In genomic region chr2:64207573-64207972, GRCh38 we compare ENCODE assay signal across 25 cellular contexts.
DNase-seq lines count a peak whose midpoint lies in the region; ATAC-seq, FAIRE-seq and TF ChIP-seq lines count a peak whose summit lies in the region.
"Had no signal": no experiment of that assay in that cellular context is flagged by ENCODE, and none has a peak within 500 bp of the region (broad histone marks: within the 10 kb centered on the region; RNA-seq: fewer than 3 reads in every experiment).

No MANE protein-coding gene starts in this region.

- H3K27ac ChIP-seq in neutrophil, result peak overlapping the region; percentile 28
- H3K27ac ChIP-seq: ovary, tibial artery, vagina had no signal

- TF ChIP-seq CTCF in neutrophil (IDR thresholded peaks at IDR 0.05), result no peak
- no peak for TF ChIP-seq CTCF in foreskin fibroblast (IDR thresholded peaks at IDR 0.05; ENCODE audit: low read depth, low read length)

- H3K36me3 Mint-ChIP-seq in activated CD4-positive, alpha-beta memory T cell treated with anti-CD3 and anti-CD28 coated beads for 36 hours, result no peaks in the 10 kb centered on the region
- H3K36me3 Mint-ChIP-seq in activated CD4-positive, alpha-beta memory T cell treated with anti-CD3 and anti-CD28 coated beads, Interleukin-2, amount 10 ng/mL, durations not matched to agents 7 days and 5 days (ENCODE audit: low read depth), result peaks cover 11% of the 10 kb centered on the region
- peaks cover 2% of the 10 kb centered on the region for H3K36me3 Mint-ChIP-seq in T-helper 17 cell (ENCODE audit: low read depth)
- H3K36me3 Mint-ChIP-seq: WTC11 had no signal

- POLR2A ChIA-PET in activated CD4-positive, alpha-beta memory T cell treated with anti-CD3 and anti-CD28 coated beads for 36 hours (lab: Charles Lee), result no interaction called here
- POLR2A ChIA-PET in activated CD4-positive, alpha-beta memory T cell treated with anti-CD3 and anti-CD28 coated beads, Interleukin-2, amount 10 ng/mL, durations not matched to agents 7 days and 5 days (lab: Charles Lee), result no interaction called here

- H3K4me3 ChIP-seq in neutrophil (ENCODE audit: low read depth in 1 of 2, low read length in 1 of 2) (no peak overlapping the region), foreskin fibroblast (ENCODE audit: low read depth in 1 of 2, low read length in 2 of 2) (no peak overlapping the region)
- H3K4me3 ChIP-seq: HAP-1, ovary, tibial artery, vagina had no signal

- H3K27ac Mint-ChIP-seq in activated CD4-positive, alpha-beta memory T cell treated with anti-CD3 and anti-CD28 coated beads for 36 hours, result peak overlapping the region; percentile 28
- no peak overlapping the region for H3K27ac Mint-ChIP-seq in activated CD4-positive, alpha-beta memory T cell treated with anti-CD3 and anti-CD28 coated beads, Interleukin-2, amount 10 ng/mL, durations not matched to agents 7 days and 5 days
- peak overlapping the region; percentile 100 for H3K27ac Mint-ChIP-seq in T-helper 17 cell
- H3K27ac Mint-ChIP-seq: WTC11 had no signal

- intact Hi-C loops in activated CD4-positive, alpha-beta memory T cell treated with anti-CD3 and anti-CD28 coated beads for 36 hours (cut with micrococcal nuclease), result no loop called here

- CTCF ChIA-PET in activated CD4-positive, alpha-beta memory T cell treated with anti-CD3 and anti-CD28 coated beads for 36 hours (lab: Charles Lee), result no interaction called here
- CTCF ChIA-PET in activated CD4-positive, alpha-beta memory T cell treated with anti-CD3 and anti-CD28 coated beads, Interleukin-2, amount 10 ng/mL, durations not matched to agents 7 days and 5 days (lab: Charles Lee), result no interaction called here

- peaks cover 81% of the 10 kb centered on the region for H3K4me1 Mint-ChIP-seq in activated CD4-positive, alpha-beta memory T cell treated with anti-CD3 and anti-CD28 coated beads for 36 hours (ENCODE audit: low read depth)
- peaks cover 67% of the 10 kb centered on the region for H3K4me1 Mint-ChIP-seq in activated CD4-positive, alpha-beta memory T cell treated with anti-CD3 and anti-CD28 coated beads, Interleukin-2, amount 10 ng/mL, durations not matched to agents 7 days and 5 days
- H3K4me1 Mint-ChIP-seq in T-helper 17 cell, result peaks cover 28% of the 10 kb centered on the region

- DNase-seq in activated CD4-positive, alpha-beta memory T cell treated with anti-CD3 and anti-CD28 coated beads for 36 hours, result no peak
- no peak for DNase-seq in activated CD4-positive, alpha-beta memory T cell treated with anti-CD3 and anti-CD28 coated beads, Interleukin-2, amount 10 ng/mL, durations not matched to agents 7 days and 5 days
- DNase-seq in GM12891 (ENCODE audit: insufficient read length, low spot score) (no peak), T-helper 17 cell (no peak), foreskin fibroblast (no peak), HT-29 (ENCODE audit: low spot score) (no peak)
- DNase-seq: activated CD8-positive, alpha-beta memory T cell treated with anti-CD3 and anti-CD28 coated beads, Interleukin-2, amount 50 U/mL, for 4 hours; EL; head of caudate nucleus; NCI-H1436 treated with DMSO at 0.1 percent for 48 hours; NCI-H2107; NCI-H774; ovary; stimulated activated CD4-positive, alpha-beta T cell treated with anti-CD3 and anti-CD28 coated beads, Interleukin-15, amount 100 ng/mL, for 24 hours; tibial artery had no signal

- H3K4me1 ChIP-seq in neutrophil (ENCODE audit: control insufficient read depth in 1 of 2, insufficient read depth in 1 of 2, low read depth in 1 of 2, low read length in 1 of 2), result peaks cover 57 to 70% of the 10 kb centered on the region in 2 experiments

- no peaks in the 10 kb centered on the region for H3K9me3 Mint-ChIP-seq in activated CD4-positive, alpha-beta memory T cell treated with anti-CD3 and anti-CD28 coated beads for 36 hours
- no peaks in the 10 kb centered on the region for H3K9me3 Mint-ChIP-seq in activated CD4-positive, alpha-beta memory T cell treated with anti-CD3 and anti-CD28 coated beads, Interleukin-2, amount 10 ng/mL, durations not matched to agents 7 days and 5 days
- H3K9me3 Mint-ChIP-seq: central memory CD8-positive, alpha-beta T cell had no signal

- peak; percentile 66 for FAIRE-seq in GM12891 (lab: Jason Lieb, UNC)
- FAIRE-seq: HepG2, islet of Langerhans had no signal

- TF ChIP-seq POLR2A in GM12891 (IDR thresholded peaks at IDR 0.05; ENCODE audit: low read depth, low read length), result no peak

- no peak overlapping the region for H3K4me3 Mint-ChIP-seq in activated CD4-positive, alpha-beta memory T cell treated with anti-CD3 and anti-CD28 coated beads for 36 hours
- no peak overlapping the region for H3K4me3 Mint-ChIP-seq in activated CD4-positive, alpha-beta memory T cell treated with anti-CD3 and anti-CD28 coated beads, Interleukin-2, amount 10 ng/mL, durations not matched to agents 7 days and 5 days
- H3K4me3 Mint-ChIP-seq in T-helper 17 cell, result no peak overlapping the region
- H3K4me3 Mint-ChIP-seq: central memory CD8-positive, alpha-beta T cell; WTC11 had no signal

- ATAC-seq in T-helper 17 cell (peak; percentile 64), GM21529 (IDR thresholded peaks at IDR 0.05; ENCODE audit: unreplicated experiment) (no peak)
- ATAC-seq: esophagus mucosa, HepG2, left lobe of liver, WTC11 had no signal

- H3K9me3 ChIP-seq in T-helper 17 cell (ENCODE audit: control insufficient read depth, low read length, poor library complexity, severe bottlenecking), result no peaks in the 10 kb centered on the region
- H3K9me3 ChIP-seq in neutrophil, result no peaks in the 10 kb centered on the region
- H3K9me3 ChIP-seq: HAP-1, ovary, tibial artery, vagina had no signal

- no peaks in the 10 kb centered on the region for H3K27me3 Mint-ChIP-seq in activated CD4-positive, alpha-beta memory T cell treated with anti-CD3 and anti-CD28 coated beads for 36 hours
- no peaks in the 10 kb centered on the region for H3K27me3 Mint-ChIP-seq in activated CD4-positive, alpha-beta memory T cell treated with anti-CD3 and anti-CD28 coated beads, Interleukin-2, amount 10 ng/mL, durations not matched to agents 7 days and 5 days
- H3K27me3 Mint-ChIP-seq in T-helper 17 cell, result no peaks in the 10 kb centered on the region
- H3K27me3 Mint-ChIP-seq: central memory CD8-positive, alpha-beta T cell had no signal

- no peaks in the 10 kb centered on the region for H3K27me3 ChIP-seq in neutrophil
- H3K27me3 ChIP-seq: ovary, tibial artery, vagina had no signal

- no peaks in the 10 kb centered on the region for H3K36me3 ChIP-seq in neutrophil
- H3K36me3 ChIP-seq: HAP-1, ovary, tibial artery, vagina had no signal

TF ChIP-seq in GM12891, 5 proteins besides CTCF, POLR2A, EP300 and RAD21:
- TF ChIP-seq PAX5 (IDR thresholded peaks at IDR 0.05; ENCODE audit: insufficient read depth, low read length, severe bottlenecking) (no peak), SPI1 (IDR thresholded peaks at IDR 0.05; ENCODE audit: low read depth, low read length) (no peak), POU2F2 (IDR thresholded peaks at IDR 0.05; ENCODE audit: low read depth, low read length) (no peak), POLR2AphosphoS5 (IDR thresholded peaks at IDR 0.05; ENCODE audit: low read depth, low read length) (no peak)
